In genomic region chrX:65643046-65643785, GRCh38 we compare ENCODE assay signal across 9 cellular contexts. TPM values are rescaled to one million over a fixed set of nuclear protein-coding genes. Genes with fewer than 3 reads are reported as not detected.
DNase-seq lines count a peak whose midpoint lies in the region; ATAC-seq, FAIRE-seq and TF ChIP-seq lines count a peak whose summit lies in the region.
"Had no signal": no experiment of that assay in that cellular context is flagged by ENCODE, and none has a peak within 500 bp of the region (broad histone marks: within the 10 kb centered on the region; RNA-seq: fewer than 3 reads in every experiment).

No MANE protein-coding gene starts in this region.

- H3K79me2 ChIP-seq in HepG2 (ENCODE audit: insufficient read depth, low read length) (no peaks in the 10 kb centered on the region), mesendoderm (ENCODE audit: control insufficient read depth, insufficient read depth, low read length) (no peaks in the 10 kb centered on the region)

- TF ChIP-seq EP300 in HepG2 (IDR thresholded peaks at IDR 0.05; ENCODE audit: low read depth in 2 of 2, low read length in 2 of 2) (no peak), HepG2 (CRISPR knock-in tag; IDR thresholded peaks at IDR 0.05; ENCODE audit: borderline replicate concordance) (no peak)

- H2BK15ac ChIP-seq in mesendoderm (replicated peaks; ENCODE audit: low read depth): no peak overlapping the region

- no peaks in the 10 kb centered on the region for H3K27me3 ChIP-seq in liver (ENCODE audit: control insufficient read depth in 4 of 4, insufficient read depth in 4 of 4, low read length in 3 of 4)
- no peaks in the 10 kb centered on the region for H3K27me3 ChIP-seq in HepG2 (ENCODE audit: control insufficient read depth in 1 of 2, insufficient read depth in 2 of 2, low read length in 2 of 2)
- no peaks in the 10 kb centered on the region for H3K27me3 ChIP-seq in mesendoderm (ENCODE audit: insufficient read depth, low read length, poor library complexity)

- no peak for TF ChIP-seq POLR2A in HepG2 (IDR thresholded peaks at IDR 0.05; ENCODE audit: insufficient read depth in 1 of 2, low read depth in 2 of 2, low read length in 2 of 2)

- no peaks in the 10 kb centered on the region for H3K79me1 ChIP-seq in mesendoderm (ENCODE audit: low read length)

- no peak for ATAC-seq in HepG2
- no peak for ATAC-seq in HG02759 (IDR thresholded peaks at IDR 0.05; ENCODE audit: unreplicated experiment)
- no peak for ATAC-seq in GM21381 (IDR thresholded peaks at IDR 0.05; ENCODE audit: unreplicated experiment)

- no peak overlapping the region for H3K18ac ChIP-seq in mesendoderm (ENCODE audit: low read length)

- WGBS in liver: 23% methylated on average over 4 of the region's 4 CpGs
- WGBS in HepG2 (ENCODE audit: low lambda C conversion rate): 0% methylated on average over 2 of the region's 4 CpGs
- no CpG with 5 or more reads among the region's 4 CpGs for WGBS in mesendoderm (ENCODE audit: extremely low coverage, insufficient coverage, low lambda C conversion rate)

- H3K27ac ChIP-seq in liver (ENCODE audit: low read depth in 1 of 2, low read length in 2 of 2): peak overlapping the region; percentile 22 to 79
- H3K27ac ChIP-seq in HepG2 (ENCODE audit: extremely low read length, insufficient read depth, low read length): no peak overlapping the region
- peak overlapping the region; percentile 75 to 85 for H3K27ac ChIP-seq in coronary artery
- no peak overlapping the region for H3K27ac ChIP-seq in mesendoderm (ENCODE audit: low read depth, low read length)

- H3K4me2 ChIP-seq in HepG2 (ENCODE audit: low read depth, low read length) (no peak overlapping the region), mesendoderm (ENCODE audit: low read length) (no peak overlapping the region)

- no peak overlapping the region for H4K8ac ChIP-seq in mesendoderm (ENCODE audit: low read depth, low read length)

- POLR2A ChIA-PET in HepG2 (lab: Yijun Ruan, JAX): no interaction called here

- no peak overlapping the region for H2AFZ ChIP-seq in HepG2 (ENCODE audit: low read length)

- in situ Hi-C loops in HepG2 (cut with HindIII; ENCODE audit: extremely low pct_ligation_motif_present, low pct_unique_long_range_greater_than_20kb): no loop called here

- H3K4me1 ChIP-seq in liver (ENCODE audit: control insufficient read depth in 4 of 4, insufficient read depth in 4 of 4, low read length in 3 of 4) (peaks cover 4 to 26% (median 14%) of the 10 kb centered on the region in 4 donors), HepG2 (ENCODE audit: insufficient read depth, low read length) (no peaks in the 10 kb centered on the region), mesendoderm (ENCODE audit: control insufficient read depth, low read depth, low read length) (no peaks in the 10 kb centered on the region)

- TF ChIP-seq CTCF in liver (IDR thresholded peaks at IDR 0.05; ENCODE audit: low read depth, low read length, missing input control) (no peak), HepG2 (CRISPR knock-in tag; IDR thresholded peaks at IDR 0.05) (no peak), coronary artery (IDR thresholded peaks at IDR 0.05) (no peak)

- BruUV-seq in HepG2 (replicated peaks; lab: Mats Ljungman, UMichigan): no TSS peak

- no peak overlapping the region for H4K5ac ChIP-seq in mesendoderm (ENCODE audit: low read length)

- no peak overlapping the region for H2BK5ac ChIP-seq in mesendoderm (ENCODE audit: low read length)

- CTCF ChIA-PET in HepG2 (lab: Yijun Ruan, JAX; ENCODE audit: low intra/inter-chr PET ratio, low total read pairs): no interaction called here

- H3K23ac ChIP-seq in mesendoderm (ENCODE audit: low read length): no peak overlapping the region

- H3K4me3 ChIP-seq in liver (ENCODE audit: low read depth in 1 of 3, low read length in 3 of 3) (no peak overlapping the region), HepG2 (replicated peaks in 1 of 3; ENCODE audit: insufficient read depth in 1 of 3, low read depth in 2 of 3, low read length in 3 of 3) (no peak overlapping the region), coronary artery (no peak overlapping the region), mesendoderm (ENCODE audit: low read length) (no peak overlapping the region)

- H3K4ac ChIP-seq in mesendoderm (ENCODE audit: low read depth, low read length): no peak overlapping the region

- no peaks in the 10 kb centered on the region for H4K20me1 ChIP-seq in HepG2 (ENCODE audit: insufficient read depth, low read length)

- no peak for FAIRE-seq in HepG2 (lab: Jason Lieb, UNC)

- TF ChIP-seq RAD21 in liver (IDR thresholded peaks at IDR 0.05): peak; percentile 23 to 38
- TF ChIP-seq RAD21 in HepG2 (CRISPR knock-in tag; IDR thresholded peaks at IDR 0.05): no peak

- H3K9me3 ChIP-seq in liver (ENCODE audit: control insufficient read depth in 4 of 4, low read length in 3 of 4) (no peaks in the 10 kb centered on the region), HepG2 (ENCODE audit: low read length) (no peaks in the 10 kb centered on the region)

- H3K36me3 ChIP-seq in liver (ENCODE audit: control insufficient read depth in 4 of 4, insufficient read depth in 3 of 4, low read depth in 1 of 4, low read length in 3 of 4) (no peaks in the 10 kb centered on the region), HepG2 (replicated peaks in 1 of 2; ENCODE audit: control insufficient read depth in 1 of 2, insufficient read depth in 2 of 2, low read length in 2 of 2) (no peaks in the 10 kb centered on the region), mesendoderm (ENCODE audit: control insufficient read depth, insufficient read depth, low read length) (no peaks in the 10 kb centered on the region)

- DNase-seq in HepG2 (ENCODE audit: low spot score) (no peak), coronary artery (ENCODE audit: low spot score) (no peak), mesendoderm (peak; percentile 2), NCI-H1092 treated with DMSO at 0.1 percent for 48 hours (lab: John Stamatoyannopoulos, UW) (no peak), SHP77 treated with DMSO at 0.1 percent for 48 hours (lab: John Stamatoyannopoulos, UW) (no peak)
- DNase-seq: cerebellar nuclear complex had no signal

- H2BK120ac ChIP-seq in mesendoderm (ENCODE audit: low read depth, low read length): no peak overlapping the region

- intact Hi-C loops in HepG2 (cut with micrococcal nuclease; ENCODE audit: unreplicated experiment): no loop called here

- H3K56ac ChIP-seq in mesendoderm (ENCODE audit: low read length): no peak overlapping the region

- H3K9ac ChIP-seq in liver (ENCODE audit: low read depth in 1 of 2, low read length in 2 of 2): no peak overlapping the region
- H3K9ac ChIP-seq in HepG2 (ENCODE audit: insufficient read depth, low read depth, low read length): no peak overlapping the region
- H3K9ac ChIP-seq in mesendoderm (ENCODE audit: low read length): no peak overlapping the region

- H2AK5ac ChIP-seq in mesendoderm (ENCODE audit: low read length): no peak overlapping the region

TF ChIP-seq in HepG2, 621 proteins besides CTCF, POLR2A, EP300 and RAD21 (continues in another document):
- TF ChIP-seq ZNF101 (CRISPR knock-in tag; IDR thresholded peaks at IDR 0.05; ENCODE audit: borderline replicate concordance, low read depth) (no peak), ZSCAN20 (CRISPR knock-in tag; IDR thresholded peaks at IDR 0.05; ENCODE audit: borderline replicate concordance) (no peak), FOXO4 (CRISPR knock-in tag; conservative IDR thresholded peaks at IDR 0.05) (no peak)

RNA-seq across cellular contexts. Expression of gene MSN, which starts 24.2 kb away (rescaled TPM):
- total RNA-seq in liver (10 to 100 TPM; 34.6 to 46.5 TPM), HepG2 (2016; rRNA removed; fragmentation: Illumina TruSeq; extraction: Trizol) (not detected in 2 replicates)
- polyA plus RNA-seq in liver (10 to 100 TPM; 24.3 to 70.0 TPM), HepG2 (2011; rRNA removed) (0.15 and 0.40 TPM in 2 replicates)
- total RNA-seq in HepG2 (2016; cell fraction: cytosol; rRNA removed; fragmentation: Illumina TruSeq; extraction: Trizol; ENCODE audit: low read depth): not detected in 2 replicates
- total RNA-seq in HepG2 (2016; cell fraction: insoluble cytoplasmic fraction; rRNA removed; fragmentation: Illumina TruSeq; extraction: Trizol): not detected in 2 replicates
- total RNA-seq in HepG2 (2016; cell fraction: membrane; rRNA removed; fragmentation: Illumina TruSeq; extraction: Trizol): not detected in 2 replicates
- total RNA-seq in HepG2 (2016; cell fraction: nucleus; rRNA removed; fragmentation: Illumina TruSeq; extraction: Trizol): 0.09 TPM in 1 of 2 replicates, not detected in the other
- polyA plus RNA-seq in HepG2 (2011; cell fraction: cytosol; rRNA removed): 0.12 and 0.19 TPM in 2 replicates
- 0.06 and 0.29 TPM in 2 replicates for polyA plus RNA-seq in HepG2 (2011; cell fraction: nucleus; rRNA removed)
- 0.09 TPM in 1 of 2 replicates, not detected in the other for polyA plus RNA-seq in HepG2 (2012)
- not detected in 2 replicates for polyA plus RNA-seq in HepG2 (2016; cell fraction: cytosol; fragmentation: Illumina TruSeq; extraction: Trizol; ENCODE audit: low read depth)
- polyA plus RNA-seq in HepG2 (2016; cell fraction: insoluble cytoplasmic fraction; fragmentation: Illumina TruSeq; extraction: Trizol; ENCODE audit: low read depth): 0.05 TPM in 1 of 2 replicates, not detected in the other
- polyA plus RNA-seq in HepG2 (2016; cell fraction: membrane; fragmentation: Illumina TruSeq; extraction: Trizol; ENCODE audit: low read depth): not detected in 2 replicates
- not detected in 2 replicates for polyA plus RNA-seq in HepG2 (2016; cell fraction: nucleus; fragmentation: Illumina TruSeq; extraction: Trizol; ENCODE audit: insufficient read depth, low read depth)
- 0.94 and 357 TPM in 2 replicates for polyA minus RNA-seq in HepG2 (2011; rRNA and poly(A)+ RNA removed; ENCODE audit: low replicate concordance)
- polyA minus RNA-seq in HepG2 (2011; cell fraction: cytosol; rRNA and poly(A)+ RNA removed): 0.59 and 0.70 TPM in 2 replicates
- polyA minus RNA-seq in HepG2 (2011; cell fraction: nucleus; rRNA and poly(A)+ RNA removed): 0.37 and 0.52 TPM in 2 replicates
- 135 TPM for polyA plus RNA-seq in mesendoderm (2013, experiment 1 of 2)
- polyA plus RNA-seq in mesendoderm (2013, experiment 2 of 2): 137 TPM

Comparison
In these comparisons a context has a peak if more than half of its experiments do, and no peak if none do; other contexts are left out.
1. H3K27ac ChIP-seq: peak in liver (2 of 2) and coronary artery (2 of 2); none in HepG2 (single experiment) and mesendoderm (single experiment).
2. RNA of gene MSN, which starts 24.2 kb away (total RNA-seq): 34.6 to 46.5 TPM in liver; 0.09 TPM in HepG2; every median in the first group is over 10 times any median in the second.